In genomic region chr17:50036455-50037320, GRCh38 we compare ENCODE assay signal across 16 cellular contexts. TPM values are rescaled to one million over a fixed set of nuclear protein-coding genes. Genes with fewer than 3 reads are reported as not detected.
DNase-seq lines count a peak whose midpoint lies in the region; ATAC-seq, FAIRE-seq and TF ChIP-seq lines count a peak whose summit lies in the region.
"Had no signal": no experiment of that assay in that cellular context is flagged by ENCODE, and none has a peak within 500 bp of the region (broad histone marks: within the 10 kb centered on the region; RNA-seq: fewer than 3 reads in every experiment).

No MANE protein-coding gene starts in this region.

- peaks cover 21% of the 10 kb centered on the region for H3K4me1 ChIP-seq in RWPE2 (ENCODE audit: insufficient read depth, poor library complexity, severe bottlenecking)
- peaks cover 40% of the 10 kb centered on the region for H3K4me1 ChIP-seq in mesenchymal stem cell (ENCODE audit: control insufficient read depth, insufficient read depth, low read depth, low read length)
- peaks cover 17 to 50% of the 10 kb centered on the region in 2 donors for H3K4me1 ChIP-seq in thoracic aorta (ENCODE audit: control insufficient read depth in 1 of 2, low read depth in 2 of 2)
- H3K4me1 ChIP-seq: parathyroid adenoma had no signal

- DNase-seq in HFFc6 (no peak), RWPE2 (ENCODE audit: low spot score) (no peak), mesenchymal stem cell (no peak), thoracic aorta (ENCODE audit: low spot score) (no peak), H54 (ENCODE audit: insufficient read length, low spot score) (no peak)
- DNase-seq: activated CD4-positive, alpha-beta T cell treated with anti-CD3 and anti-CD28 coated beads for 48 hours; CD4-positive, alpha-beta memory T cell; effector memory CD8-positive, alpha-beta T cell; KBM-7 had no signal

- H3K9ac ChIP-seq in mesenchymal stem cell (ENCODE audit: low read length), result peak overlapping the region; percentile 47
- H3K9ac ChIP-seq: parathyroid adenoma had no signal

- H3K4me3 Mint-ChIP-seq in HFFc6, result no peak overlapping the region
- H3K4me3 Mint-ChIP-seq: brain; CD4-positive, alpha-beta memory T cell; effector memory CD8-positive, alpha-beta T cell; T-helper 1 cell treated with Interleukin-12 subunit alpha and Interleukin-12 subunit beta and Interleukin-4 antibody, amounts not matched to agents 30 μg/mL and 1 μg/mL, for 36 hours had no signal

- peak overlapping the region; percentile 79 for H4K8ac ChIP-seq in mesenchymal stem cell (ENCODE audit: low read length)

- H3K4me2 ChIP-seq in mesenchymal stem cell (ENCODE audit: low read length, poor library complexity, severe bottlenecking), result no peak overlapping the region

- ATAC-seq in RWPE2 (ENCODE audit: low read depth) (no peak), thoracic aorta (ENCODE audit: insufficient number of reproducible peaks, low FRiP score, low read depth) (no peak), GM18519 (IDR thresholded peaks at IDR 0.05; ENCODE audit: low FRiP score, unreplicated experiment) (no peak), GM18861 (IDR thresholded peaks at IDR 0.05; ENCODE audit: unreplicated experiment) (no peak)
- ATAC-seq: effector memory CD8-positive, alpha-beta T cell had no signal

- WGBS in mesenchymal stem cell, result 85% methylated on average over 9 of the region's 12 CpGs

- H3K18ac ChIP-seq in mesenchymal stem cell (ENCODE audit: low read depth in 1 of 2, low read length in 2 of 2), result peak overlapping the region; percentile 92 to 96

- H3K4ac ChIP-seq in mesenchymal stem cell (ENCODE audit: low read depth in 1 of 2, low read length in 2 of 2), result peak overlapping the region; percentile 55 to 92

- peak overlapping the region; percentile 81 for H2BK5ac ChIP-seq in mesenchymal stem cell (ENCODE audit: low read depth, low read length, poor library complexity, severe bottlenecking)

- peak overlapping the region in 1 of 2 experiments; percentile 14 for H3K23ac ChIP-seq in mesenchymal stem cell (ENCODE audit: low read length in 2 of 2)

- no peaks in the 10 kb centered on the region for H3K9me3 Mint-ChIP-seq in HFFc6
- H3K9me3 Mint-ChIP-seq: CD4-positive, alpha-beta memory T cell; effector memory CD8-positive, alpha-beta T cell; T-helper 1 cell treated with Interleukin-12 subunit alpha and Interleukin-12 subunit beta and Interleukin-4 antibody, amounts not matched to agents 30 μg/mL and 1 μg/mL, for 36 hours had no signal

- no peaks in the 10 kb centered on the region for H3K36me3 ChIP-seq in RWPE2 (ENCODE audit: low read depth)
- H3K36me3 ChIP-seq in mesenchymal stem cell (ENCODE audit: control insufficient read depth in 1 of 2, insufficient read depth in 2 of 2, low read depth in 1 of 2, low read length in 2 of 2), result no peaks in the 10 kb centered on the region
- no peaks in the 10 kb centered on the region for H3K36me3 ChIP-seq in thoracic aorta
- H3K36me3 ChIP-seq: heart left ventricle, Peyer's patch had no signal

- H2BK120ac ChIP-seq in mesenchymal stem cell (ENCODE audit: low read depth, low read length), result peak overlapping the region; percentile 93

- peak overlapping the region; percentile 76 for H3K27ac Mint-ChIP-seq in HFFc6
- H3K27ac Mint-ChIP-seq: brain; effector memory CD8-positive, alpha-beta T cell; T-helper 1 cell treated with Interleukin-12 subunit alpha and Interleukin-12 subunit beta and Interleukin-4 antibody, amounts not matched to agents 30 μg/mL and 1 μg/mL, for 36 hours had no signal

- no peak for FAIRE-seq in H54 (lab: Jason Lieb, UNC)

- H2BK15ac ChIP-seq in mesenchymal stem cell (ENCODE audit: low read depth, poor library complexity, severe bottlenecking), result peak overlapping the region; percentile 39

- no peaks in the 10 kb centered on the region for H3K27me3 ChIP-seq in RWPE2 (ENCODE audit: insufficient read depth, poor library complexity, severe bottlenecking)
- no peaks in the 10 kb centered on the region for H3K27me3 ChIP-seq in mesenchymal stem cell (ENCODE audit: control insufficient read depth in 1 of 2, insufficient read depth in 1 of 2, low read length in 2 of 2)
- no peaks in the 10 kb centered on the region for H3K27me3 ChIP-seq in thoracic aorta (replicated peaks; ENCODE audit: insufficient read depth)
- H3K27me3 ChIP-seq: heart left ventricle, Peyer's patch had no signal

- H3K27ac ChIP-seq in RWPE2 (ENCODE audit: poor library complexity, severe bottlenecking) (peak overlapping the region; percentile 80), mesenchymal stem cell (ENCODE audit: low read length, poor library complexity, severe bottlenecking) (peak overlapping the region; percentile 81), thoracic aorta (peak overlapping the region; percentile 75 to 80)
- H3K27ac ChIP-seq: parathyroid adenoma had no signal

- H2AK5ac ChIP-seq in mesenchymal stem cell (ENCODE audit: low read length, severe bottlenecking), result peak overlapping the region; percentile 82

- TF ChIP-seq CTCF in HFFc6 (IDR thresholded peaks at IDR 0.05) (no peak), RWPE2 (IDR thresholded peaks at IDR 0.05; ENCODE audit: poor library complexity, severe bottlenecking) (no peak), thoracic aorta (IDR thresholded peaks at IDR 0.05) (no peak)

- peaks cover 51% of the 10 kb centered on the region for H3K4me1 Mint-ChIP-seq in HFFc6 (ENCODE audit: low read depth)
- H3K4me1 Mint-ChIP-seq: CD4-positive, alpha-beta memory T cell had no signal

- H3K79me1 ChIP-seq in mesenchymal stem cell (replicated peaks; ENCODE audit: low read length, poor library complexity, severe bottlenecking), result no peaks in the 10 kb centered on the region

- TF ChIP-seq POLR2A in H54 (IDR thresholded peaks at IDR 0.05; ENCODE audit: low read depth, low read length), result no peak

- H3K36me3 Mint-ChIP-seq in HFFc6 (ENCODE audit: low read depth), result no peaks in the 10 kb centered on the region
- H3K36me3 Mint-ChIP-seq: brain; CD4-positive, alpha-beta memory T cell had no signal

- no peak overlapping the region for H2AFZ ChIP-seq in mesenchymal stem cell (ENCODE audit: low read depth, low read length)
- H2AFZ ChIP-seq: parathyroid adenoma had no signal

- H3K14ac ChIP-seq in mesenchymal stem cell (ENCODE audit: low read length in 2 of 2), result peak overlapping the region in 1 of 2 experiments; percentile 74

- peak overlapping the region; percentile 65 for H4K91ac ChIP-seq in mesenchymal stem cell (ENCODE audit: low read length)

- no peaks in the 10 kb centered on the region for H3K9me3 ChIP-seq in RWPE2 (ENCODE audit: severe bottlenecking)
- no peaks in the 10 kb centered on the region for H3K9me3 ChIP-seq in mesenchymal stem cell (ENCODE audit: control insufficient read depth, low read length)
- H3K9me3 ChIP-seq in thoracic aorta, result no peaks in the 10 kb centered on the region
- H3K9me3 ChIP-seq: heart left ventricle, Peyer's patch had no signal

- no peaks in the 10 kb centered on the region; the same call in 1 of the 2 replicates for H3K27me3 Mint-ChIP-seq in HFFc6 (ENCODE audit: insufficient read depth)

- H3K4me3 ChIP-seq in RWPE2 (ENCODE audit: severe bottlenecking), result no peak overlapping the region
- no peak overlapping the region for H3K4me3 ChIP-seq in mesenchymal stem cell (ENCODE audit: insufficient read depth in 1 of 2, low read depth in 1 of 2, low read length in 2 of 2)
- H3K4me3 ChIP-seq in thoracic aorta, result no peak overlapping the region
- H3K4me3 ChIP-seq: heart left ventricle, Peyer's patch had no signal

- H2BK12ac ChIP-seq in mesenchymal stem cell (ENCODE audit: low read length in 2 of 2), result peak overlapping the region; percentile 11 to 92

RNA-seq across cellular contexts. Expression of gene ITGA3, which starts 19.2 kb away (rescaled TPM):
- 100 to 1,000 TPM; 272 to 319 (median 288) TPM for total RNA-seq in HFFc6 (2021; fragmentation: NEBNext Ultra II Directional; extraction: Animal tissue kit (Norgen Biotek cat#: 25700))
- 136 TPM for polyA plus RNA-seq in mesenchymal stem cell (2013, experiment 1 of 2)
- 138 TPM for polyA plus RNA-seq in mesenchymal stem cell (2013, experiment 2 of 2)
- total RNA-seq in thoracic aorta, result 100 to 1,000 TPM; 197 to 260 TPM

RNA-seq across cellular contexts. Expression of gene DLX3, which starts 41.7 kb away (rescaled TPM):
- total RNA-seq in HFFc6 (2021; fragmentation: NEBNext Ultra II Directional; extraction: Animal tissue kit (Norgen Biotek cat#: 25700)), result not detected
- 0.01 TPM for polyA plus RNA-seq in mesenchymal stem cell (2013, experiment 1 of 2)
- not detected for polyA plus RNA-seq in mesenchymal stem cell (2013, experiment 2 of 2)
- total RNA-seq in thoracic aorta, result under 1 TPM in 1 of 2 donors, not detected in 1; 0.54 TPM
- total RNA-seq: CD4-positive, alpha-beta memory T cell; Peyer's patch had no signal
- polyA plus RNA-seq: CD4-positive, alpha-beta memory T cell had no signal

RNA-seq across cellular contexts. Expression of gene PDK2, which starts 58.5 kb away (rescaled TPM):
- total RNA-seq in HFFc6 (2021; fragmentation: NEBNext Ultra II Directional; extraction: Animal tissue kit (Norgen Biotek cat#: 25700)), result 10 to 100 TPM; 26.6 to 35.6 (median 29.6) TPM
- polyA plus RNA-seq in mesenchymal stem cell (2013, experiment 1 of 2), result 43.1 TPM
- polyA plus RNA-seq in mesenchymal stem cell (2013, experiment 2 of 2), result 39.6 TPM
- 10 to 100 TPM; 35.5 to 74.9 TPM for total RNA-seq in thoracic aorta
